ENCODE assay signal across 2 cellular contexts in genomic region chr3:42504334-42505202, GRCh38.
TF ChIP-seq lines count a peak whose summit lies in the region.

No MANE protein-coding gene starts in this region.

TF ChIP-seq in liver, 16 proteins besides CTCF, POLR2A, EP300 and RAD21:
- TF ChIP-seq, protein P1, sequence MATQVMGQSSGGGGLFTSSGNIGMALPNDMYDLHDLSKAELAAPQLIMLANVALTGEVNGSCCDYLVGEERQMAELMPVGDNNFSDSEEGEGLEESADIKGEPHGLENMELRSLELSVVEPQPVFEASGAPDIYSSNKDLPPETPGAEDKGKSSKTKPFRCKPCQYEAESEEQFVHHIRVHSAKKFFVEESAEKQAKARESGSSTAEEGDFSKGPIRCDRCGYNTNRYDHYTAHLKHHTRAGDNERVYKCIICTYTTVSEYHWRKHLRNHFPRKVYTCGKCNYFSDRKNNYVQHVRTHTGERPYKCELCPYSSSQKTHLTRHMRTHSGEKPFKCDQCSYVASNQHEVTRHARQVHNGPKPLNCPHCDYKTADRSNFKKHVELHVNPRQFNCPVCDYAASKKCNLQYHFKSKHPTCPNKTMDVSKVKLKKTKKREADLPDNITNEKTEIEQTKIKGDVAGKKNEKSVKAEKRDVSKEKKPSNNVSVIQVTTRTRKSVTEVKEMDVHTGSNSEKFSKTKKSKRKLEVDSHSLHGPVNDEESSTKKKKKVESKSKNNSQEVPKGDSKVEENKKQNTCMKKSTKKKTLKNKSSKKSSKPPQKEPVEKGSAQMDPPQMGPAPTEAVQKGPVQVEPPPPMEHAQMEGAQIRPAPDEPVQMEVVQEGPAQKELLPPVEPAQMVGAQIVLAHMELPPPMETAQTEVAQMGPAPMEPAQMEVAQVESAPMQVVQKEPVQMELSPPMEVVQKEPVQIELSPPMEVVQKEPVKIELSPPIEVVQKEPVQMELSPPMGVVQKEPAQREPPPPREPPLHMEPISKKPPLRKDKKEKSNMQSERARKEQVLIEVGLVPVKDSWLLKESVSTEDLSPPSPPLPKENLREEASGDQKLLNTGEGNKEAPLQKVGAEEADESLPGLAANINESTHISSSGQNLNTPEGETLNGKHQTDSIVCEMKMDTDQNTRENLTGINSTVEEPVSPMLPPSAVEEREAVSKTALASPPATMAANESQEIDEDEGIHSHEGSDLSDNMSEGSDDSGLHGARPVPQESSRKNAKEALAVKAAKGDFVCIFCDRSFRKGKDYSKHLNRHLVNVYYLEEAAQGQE (IDR thresholded peaks at IDR 0.05), result no peak
- no peak for TF ChIP-seq HNF4G (IDR thresholded peaks at IDR 0.05)
- no peak for TF ChIP-seq RXRA (IDR thresholded peaks at IDR 0.05)

TF ChIP-seq in HepG2, 621 proteins besides CTCF, POLR2A, EP300 and RAD21:
- TF ChIP-seq ZNF776 (CRISPR knock-in tag; IDR thresholded peaks at IDR 0.05) (no peak), TP53 (CRISPR knock-in tag; conservative IDR thresholded peaks at IDR 0.05) (no peak), SUZ12 (IDR thresholded peaks at IDR 0.05; ENCODE audit: low read depth, low read length) (no peak), SIX1 (CRISPR knock-in tag; IDR thresholded peaks at IDR 0.05; ENCODE audit: borderline replicate concordance) (no peak), NCOA2 (CRISPR knock-in tag; IDR thresholded peaks at IDR 0.05) (no peak), MXI1 (IDR thresholded peaks at IDR 0.05; ENCODE audit: borderline replicate concordance, low read depth, low read length) (no peak), HNRNPK (IDR thresholded peaks at IDR 0.05; ENCODE audit: low read depth, low read length, poor library complexity, severe bottlenecking) (no peak), CSRNP2 (CRISPR knock-in tag; conservative IDR thresholded peaks at IDR 0.05; ENCODE audit: low read depth) (no peak), ZNF17 (CRISPR knock-in tag; IDR thresholded peaks at IDR 0.05) (no peak), BCL3 (CRISPR knock-in tag; IDR thresholded peaks at IDR 0.05) (no peak), CBX2 (IDR thresholded peaks at IDR 0.05; ENCODE audit: low read depth, low read length) (no peak), CBX2 (CRISPR knock-in tag; IDR thresholded peaks at IDR 0.05; ENCODE audit: low read depth) (no peak)
- TF ChIP-seq, protein P2, sequence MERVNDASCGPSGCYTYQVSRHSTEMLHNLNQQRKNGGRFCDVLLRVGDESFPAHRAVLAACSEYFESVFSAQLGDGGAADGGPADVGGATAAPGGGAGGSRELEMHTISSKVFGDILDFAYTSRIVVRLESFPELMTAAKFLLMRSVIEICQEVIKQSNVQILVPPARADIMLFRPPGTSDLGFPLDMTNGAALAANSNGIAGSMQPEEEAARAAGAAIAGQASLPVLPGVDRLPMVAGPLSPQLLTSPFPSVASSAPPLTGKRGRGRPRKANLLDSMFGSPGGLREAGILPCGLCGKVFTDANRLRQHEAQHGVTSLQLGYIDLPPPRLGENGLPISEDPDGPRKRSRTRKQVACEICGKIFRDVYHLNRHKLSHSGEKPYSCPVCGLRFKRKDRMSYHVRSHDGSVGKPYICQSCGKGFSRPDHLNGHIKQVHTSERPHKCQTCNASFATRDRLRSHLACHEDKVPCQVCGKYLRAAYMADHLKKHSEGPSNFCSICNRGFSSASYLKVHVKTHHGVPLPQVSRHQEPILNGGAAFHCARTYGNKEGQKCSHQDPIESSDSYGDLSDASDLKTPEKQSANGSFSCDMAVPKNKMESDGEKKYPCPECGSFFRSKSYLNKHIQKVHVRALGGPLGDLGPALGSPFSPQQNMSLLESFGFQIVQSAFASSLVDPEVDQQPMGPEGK (CRISPR knock-in tag; IDR thresholded peaks at IDR 0.05), result no peak
